In the genomic region with DNA sequence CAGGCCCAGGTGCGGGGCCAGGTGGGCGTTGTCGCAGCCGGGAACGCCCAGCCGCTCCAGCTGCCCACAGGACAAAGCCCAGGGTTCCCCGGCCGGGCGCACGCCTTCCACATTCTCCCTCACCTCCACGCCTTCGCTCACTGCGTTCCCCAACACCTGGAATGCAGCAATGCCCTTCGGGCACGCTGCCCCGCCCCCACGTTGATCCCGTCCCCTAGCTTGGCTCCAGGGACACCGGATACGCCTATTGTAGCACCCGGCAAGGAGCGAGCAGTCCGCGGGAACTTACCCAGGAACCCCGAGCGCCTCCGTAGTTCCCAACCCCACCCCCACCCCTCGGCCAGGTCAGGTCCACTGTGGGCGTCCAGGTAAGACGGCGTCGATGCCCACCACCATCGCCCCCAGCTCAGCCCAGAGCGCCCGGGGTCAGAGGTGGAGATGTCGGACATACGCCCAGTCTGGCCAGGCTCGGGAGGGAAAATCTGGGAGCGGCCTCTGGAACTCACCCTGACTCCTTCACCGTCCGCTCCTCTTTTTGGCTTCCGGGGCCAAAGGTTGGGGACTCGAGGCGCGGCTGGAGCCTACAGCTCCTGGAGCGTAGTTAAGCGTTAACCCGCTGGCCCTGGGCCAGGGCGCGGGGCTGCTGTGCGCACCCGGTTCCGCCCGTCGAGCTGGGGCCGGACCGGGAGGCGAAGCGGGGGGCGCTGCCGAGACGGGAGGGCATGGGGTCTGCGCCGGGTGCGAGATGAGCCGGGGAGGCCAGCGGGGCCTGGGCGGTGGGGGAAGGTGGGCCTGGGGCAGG, we compare ENCODE assay signal across 8 cellular contexts. TPM values are rescaled to one million over a fixed set of nuclear protein-coding genes. Genes with fewer than 3 reads are reported as not detected.
A peak's percentile ranks its signal among the peaks of the same experiment; 100 is the strongest.
DNase-seq lines count a peak whose midpoint lies in the region; ATAC-seq and TF ChIP-seq lines count a peak whose summit lies in the region.

No MANE protein-coding gene starts in this region.

- peaks cover 7% of the 10 kb centered on the region for H3K4me1 Mint-ChIP-seq in central memory CD8-positive, alpha-beta T cell
- H3K4me1 Mint-ChIP-seq in type B pancreatic cell (ENCODE audit: unreplicated experiment) = peaks cover 4% of the 10 kb centered on the region

- no peak overlapping the region for H3K27ac Mint-ChIP-seq in central memory CD8-positive, alpha-beta T cell (ENCODE audit: low read depth)
- H3K27ac Mint-ChIP-seq in type B pancreatic cell = peak overlapping the region; percentile 94

- H3K27ac ChIP-seq in lower lobe of right lung = peak overlapping the region; percentile 87

- ATAC-seq in central memory CD8-positive, alpha-beta T cell (replicated peaks; ENCODE audit: extremely low read depth, poor library complexity, severe bottlenecking) = no peak
- ATAC-seq in lower lobe of right lung (peak; percentile 71), HG03159 (IDR thresholded peaks at IDR 0.05; ENCODE audit: unreplicated experiment) (no peak), HG02678 (IDR thresholded peaks at IDR 0.05; ENCODE audit: unreplicated experiment) (no peak)

- peaks cover 24% of the 10 kb centered on the region for H3K4me1 ChIP-seq in lower lobe of right lung

- H3K36me3 ChIP-seq in lower lobe of right lung = no peaks in the 10 kb centered on the region

- peak overlapping the region; percentile 66 for H3K4me3 ChIP-seq in lower lobe of right lung

- DNase-seq in GM03348 (ENCODE audit: low spot score) = peak; percentile 44
- peak; percentile 77 for DNase-seq in NCI-H69 (lab: John Stamatoyannopoulos, UW)
- DNase-seq in central memory CD8-positive, alpha-beta T cell (ENCODE audit: low spot score in 2 of 2) = no peak
- DNase-seq in lower lobe of right lung = peak; percentile 81
- peak; percentile 75 for DNase-seq in type B pancreatic cell (ENCODE audit: extremely low spot score, unreplicated experiment)
- no peak for DNase-seq in NCI-H1930 (lab: John Stamatoyannopoulos, UW)

- intact Hi-C loops in lower lobe of right lung (cut with DNase I) = no loop called here

- no peaks in the 10 kb centered on the region for H3K36me3 Mint-ChIP-seq in central memory CD8-positive, alpha-beta T cell (ENCODE audit: insufficient read depth)
- no peaks in the 10 kb centered on the region for H3K36me3 Mint-ChIP-seq in type B pancreatic cell

- H3K9me3 Mint-ChIP-seq in central memory CD8-positive, alpha-beta T cell = no peaks in the 10 kb centered on the region
- H3K9me3 Mint-ChIP-seq in type B pancreatic cell = no peaks in the 10 kb centered on the region

- peak overlapping the region; percentile 52 for H3K4me3 Mint-ChIP-seq in central memory CD8-positive, alpha-beta T cell
- no peak overlapping the region for H3K4me3 Mint-ChIP-seq in type B pancreatic cell

- H3K9me3 ChIP-seq in lower lobe of right lung = no peaks in the 10 kb centered on the region

- no peak for TF ChIP-seq CTCF in lower lobe of right lung (IDR thresholded peaks at IDR 0.05)
- no peak for TF ChIP-seq CTCF in type B pancreatic cell (conservative IDR thresholded peaks at IDR 0.05)

- H3K27me3 Mint-ChIP-seq in central memory CD8-positive, alpha-beta T cell = peaks cover 20% of the 10 kb centered on the region
- peaks cover 8% of the 10 kb centered on the region for H3K27me3 Mint-ChIP-seq in type B pancreatic cell

- peaks cover 5% of the 10 kb centered on the region for H3K27me3 ChIP-seq in lower lobe of right lung (ENCODE audit: low read depth)

RNA-seq across cellular contexts. Expression of a gene that starts 0.6 kb away (rescaled TPM):
- total RNA-seq in lower lobe of right lung (24.7 TPM), type B pancreatic cell (ENCODE audit: low replicate concordance) (26.5 and 51.5 TPM in 2 replicates)

Comparison
In these comparisons a context has a peak if more than half of its experiments do, and no peak if none do; other contexts are left out.
1. DNase-seq: peak in GM03348 (single experiment), NCI-H69 (single experiment), lower lobe of right lung (single experiment) and type B pancreatic cell (single experiment); none in central memory CD8-positive, alpha-beta T cell (0 of 2) and NCI-H1930 (0 of 2).
2. ATAC-seq: peak in lower lobe of right lung (2 of 2); none in central memory CD8-positive, alpha-beta T cell (single experiment), HG03159 (single experiment) and HG02678 (single experiment).